15 cellular contexts compared by ENCODE assay signal in genomic region chr22:47997612-47998011, GRCh38.
A peak's percentile ranks its signal among the peaks of the same experiment; 100 is the strongest.
DNase-seq lines count a peak whose midpoint lies in the region; ATAC-seq and TF ChIP-seq lines count a peak whose summit lies in the region.
"Had no signal": no experiment of that assay in that cellular context is flagged by ENCODE, and none has a peak within 500 bp of the region (broad histone marks: within the 10 kb centered on the region; RNA-seq: fewer than 3 reads in every experiment).

No MANE protein-coding gene starts in this region.

- H3K36me3 ChIP-seq in DND-41 (ENCODE audit: insufficient read depth, low read length) (no peaks in the 10 kb centered on the region), OCI-LY7 (ENCODE audit: insufficient read depth, low read length) (no peaks in the 10 kb centered on the region), mucosa of descending colon (ENCODE audit: low read depth) (no peaks in the 10 kb centered on the region)
- H3K36me3 ChIP-seq: BLaER1 had no signal

- POLR2A ChIA-PET in OCI-LY7 (lab: Charles Lee) = interaction anchor here (0.6 kb wide), 1 partner anchor 316 kb away, joined by 3 read pairs; no protein-coding TSS in a partner anchor

- H3K79me2 ChIP-seq in DND-41 (ENCODE audit: insufficient read depth, low read length) (no peaks in the 10 kb centered on the region), OCI-LY7 (ENCODE audit: insufficient read depth, low read depth, low read length) (no peaks in the 10 kb centered on the region)

- H3K4me2 ChIP-seq in DND-41 (ENCODE audit: insufficient read depth, low read length) (no peak overlapping the region), OCI-LY7 (ENCODE audit: low read length) (no peak overlapping the region)
- H3K4me2 ChIP-seq: BLaER1 had no signal

- H3K4me1 Mint-ChIP-seq in memory B cell = peaks cover 12% of the 10 kb centered on the region
- H3K4me1 Mint-ChIP-seq in neural crest cell = peaks cover 9% of the 10 kb centered on the region
- H3K4me1 Mint-ChIP-seq: CD4-positive, CD25-positive, alpha-beta regulatory T cell had no signal

- no peak overlapping the region for H3K4me3 ChIP-seq in DND-41 (ENCODE audit: low read depth in 1 of 2, low read length in 2 of 2)
- H3K4me3 ChIP-seq in OCI-LY7 (ENCODE audit: low read depth, low read length, poor library complexity, severe bottlenecking) = no peak overlapping the region
- H3K4me3 ChIP-seq in mucosa of descending colon = no peak overlapping the region
- H3K4me3 ChIP-seq: BLaER1, GM23248 had no signal

- H4K20me1 ChIP-seq in DND-41 (ENCODE audit: insufficient read depth, low read length) (no peaks in the 10 kb centered on the region), OCI-LY7 (ENCODE audit: insufficient read depth, low read length) (no peaks in the 10 kb centered on the region)
- H4K20me1 ChIP-seq: BLaER1 had no signal

- no peaks in the 10 kb centered on the region for H3K27me3 ChIP-seq in DND-41 (ENCODE audit: insufficient read depth, low read length, poor library complexity)
- H3K27me3 ChIP-seq: BLaER1 had no signal

- TF ChIP-seq CTCF in DND-41 (IDR thresholded peaks at IDR 0.05; ENCODE audit: borderline replicate concordance, extremely low read depth, low read length, poor library complexity, severe bottlenecking) (no peak), OCI-LY7 (conservative IDR thresholded peaks at IDR 0.05; ENCODE audit: low read length) (no peak), neural crest cell (conservative IDR thresholded peaks at IDR 0.05) (no peak), mucosa of descending colon (IDR thresholded peaks at IDR 0.05) (no peak)

- H2AFZ ChIP-seq in DND-41 (ENCODE audit: low read depth, low read length) = 0 out of 2 replicates have a peak overlapping the region, but pooled peaks have one; percentile 5
- no peak overlapping the region for H2AFZ ChIP-seq in OCI-LY7 (ENCODE audit: low read length)
- H2AFZ ChIP-seq: GM23248 had no signal

- CTCF ChIA-PET in OCI-LY7 (lab: Charles Lee; ENCODE audit: unreplicated experiment) = no interaction called here

- no peak overlapping the region for H3K9ac ChIP-seq in DND-41 (ENCODE audit: low read depth, low read length)
- H3K9ac ChIP-seq: BLaER1, GM23248 had no signal

- H3K27ac ChIP-seq in DND-41 (ENCODE audit: low read length) (no peak overlapping the region), OCI-LY7 (ENCODE audit: low read depth, low read length, poor library complexity, severe bottlenecking) (peak overlapping the region; percentile 83)
- H3K27ac ChIP-seq: BLaER1, GM23248 had no signal

- H3K9me3 Mint-ChIP-seq in memory B cell (no peaks in the 10 kb centered on the region), neural crest cell (no peaks in the 10 kb centered on the region)

- no peaks in the 10 kb centered on the region for H3K9me3 ChIP-seq in DND-41 (ENCODE audit: insufficient read depth, low read length, severe bottlenecking)
- H3K9me3 ChIP-seq in OCI-LY7 (ENCODE audit: low read length) = no peaks in the 10 kb centered on the region
- H3K9me3 ChIP-seq in mucosa of descending colon = no peaks in the 10 kb centered on the region
- H3K9me3 ChIP-seq: BLaER1, Caco-2 had no signal

- no peaks in the 10 kb centered on the region for H3K9me2 ChIP-seq in OCI-LY7 (ENCODE audit: insufficient read depth, low read length)

- no peaks in the 10 kb centered on the region for H3K4me1 ChIP-seq in DND-41 (ENCODE audit: insufficient read depth, low read length)
- H3K4me1 ChIP-seq in OCI-LY7 (ENCODE audit: insufficient read depth, low read length, poor library complexity, severe bottlenecking) = peaks cover 36% of the 10 kb centered on the region
- no peaks in the 10 kb centered on the region for H3K4me1 ChIP-seq in mucosa of descending colon (ENCODE audit: low read depth)
- H3K4me1 ChIP-seq: BLaER1, Caco-2 had no signal

- intact Hi-C loops in OCI-LY7 (cut with micrococcal nuclease; ENCODE audit: unreplicated experiment) (loop anchor here (2.0 to 5.0 kb wide), 2 partner anchors 155 to 495 kb away; no protein-coding TSS in a partner anchor), mucosa of descending colon (cut with DNase I, micrococcal nuclease) (no loop called here)

- H3K36me3 Mint-ChIP-seq in memory B cell = no peaks in the 10 kb centered on the region
- no peaks in the 10 kb centered on the region for H3K36me3 Mint-ChIP-seq in neural crest cell (ENCODE audit: low read depth)
- H3K36me3 Mint-ChIP-seq: CD4-positive, CD25-positive, alpha-beta regulatory T cell had no signal

- no peak for ATAC-seq in DND-41 (ENCODE audit: insufficient read depth, low read depth)
- ATAC-seq in memory B cell (ENCODE audit: low read depth) = no peak
- ATAC-seq in mucosa of descending colon = no peak

- BruUV-seq in OCI-LY7 (replicated peaks; lab: Mats Ljungman, UMichigan) = no TSS peak

- H3K27ac Mint-ChIP-seq in memory B cell = peak overlapping the region; percentile 56
- H3K27ac Mint-ChIP-seq in neural crest cell (ENCODE audit: unreplicated experiment) = peak overlapping the region; percentile 83
- H3K27ac Mint-ChIP-seq: CD4-positive, CD25-positive, alpha-beta regulatory T cell had no signal

- H3K4me3 Mint-ChIP-seq in memory B cell (no peak overlapping the region), neural crest cell (no peak overlapping the region)
- H3K4me3 Mint-ChIP-seq: CD4-positive, CD25-positive, alpha-beta regulatory T cell had no signal

- DNase-seq in DND-41 (no peak), OCI-LY7 (ENCODE audit: low spot score) (no peak), memory B cell (ENCODE audit: low spot score in 2 of 2) (no peak), neural crest cell (ENCODE audit: low read depth, low spot score) (no peak), NOMO-1 treated with DMSO at 0.1 percent for 48 hours (lab: John Stamatoyannopoulos, UW; ENCODE audit: unreplicated experiment) (no peak), foreskin melanocyte (no peak), mucosa of descending colon (no peak)
- DNase-seq in activated CD8-positive, alpha-beta memory T cell treated with anti-CD3 and anti-CD28 coated beads, Interleukin-2, amount 50 U/mL, for 48 hours = no peak
- DNase-seq: 8988T; Caco-2; CD4-positive, CD25-positive, alpha-beta regulatory T cell; GDM1; GM23248; HCEC 1CT had no signal

- H3K27me3 Mint-ChIP-seq in memory B cell (no peaks in the 10 kb centered on the region), neural crest cell (ENCODE audit: low read depth) (no peaks in the 10 kb centered on the region)
- H3K27me3 Mint-ChIP-seq: CD4-positive, CD25-positive, alpha-beta regulatory T cell had no signal
